Comparison of ENCODE assay signal across 1 cellular context in genomic region chr10:119253433-119254174, GRCh38.
TF ChIP-seq lines count a peak whose summit lies in the region.

No MANE protein-coding gene starts in this region.

TF ChIP-seq in HepG2, 621 proteins besides CTCF, POLR2A, EP300 and RAD21 (continued from another document and continues in another):
- TF ChIP-seq ZHX2 (IDR thresholded peaks at IDR 0.05; ENCODE audit: low read depth) (no peak), ZHX2 (CRISPR knock-in tag; IDR thresholded peaks at IDR 0.05; ENCODE audit: borderline replicate concordance) (no peak), ZHX1 (CRISPR knock-in tag; IDR thresholded peaks at IDR 0.05; ENCODE audit: low read depth) (no peak), NFKB2 (CRISPR knock-in tag; IDR thresholded peaks at IDR 0.05; ENCODE audit: borderline replicate concordance) (peak; percentile 70; the same call in 1 of the 2 replicates), SOX6 (IDR thresholded peaks at IDR 0.05) (no peak), SOX6 (CRISPR knock-in tag; IDR thresholded peaks at IDR 0.05) (peak; percentile 87), POLR2AphosphoS2 (IDR thresholded peaks at IDR 0.05; ENCODE audit: low read depth, low read length) (no peak), ZBTB10 (CRISPR knock-in tag; IDR thresholded peaks at IDR 0.05; ENCODE audit: borderline replicate concordance) (0 out of 2 replicates have a peak, but pooled peaks have one; percentile 16), IKZF4 (CRISPR knock-in tag; IDR thresholded peaks at IDR 0.05; ENCODE audit: borderline replicate concordance, low read depth, not compliant biosample characterization) (no peak), DNMT3B (CRISPR knock-in tag; conservative IDR thresholded peaks at IDR 0.05) (no peak; the same call in 1 of the 2 replicates), ZEB1 (IDR thresholded peaks at IDR 0.05; ENCODE audit: insufficient replicate concordance, low read depth) (no peak), ZNF350 (CRISPR knock-in tag; IDR thresholded peaks at IDR 0.05; ENCODE audit: borderline replicate concordance, low read depth) (peak; percentile 70; the same call in 1 of the 2 replicates), KDM3A (CRISPR knock-in tag; IDR thresholded peaks at IDR 0.05; ENCODE audit: low read depth) (no peak), JUNB (CRISPR knock-in tag; IDR thresholded peaks at IDR 0.05; ENCODE audit: borderline replicate concordance) (peak; percentile 57; the same call in 1 of the 2 replicates), TSC22D2 (CRISPR knock-in tag; IDR thresholded peaks at IDR 0.05; ENCODE audit: borderline replicate concordance) (no peak), ZNF12 (CRISPR knock-in tag; IDR thresholded peaks at IDR 0.05) (peak; percentile 45; the same call in 1 of the 2 replicates), ZC3H4 (CRISPR knock-in tag; IDR thresholded peaks at IDR 0.05; ENCODE audit: borderline replicate concordance) (no peak), ZNF260 (CRISPR knock-in tag; IDR thresholded peaks at IDR 0.05; ENCODE audit: borderline replicate concordance, low read depth) (no peak), ZNF841 (CRISPR knock-in tag; IDR thresholded peaks at IDR 0.05; ENCODE audit: borderline replicate concordance) (no peak), HNRNPUL1 (IDR thresholded peaks at IDR 0.05; ENCODE audit: low read depth, low read length) (no peak), TEAD2 (CRISPR knock-in tag; IDR thresholded peaks at IDR 0.05) (no peak), MEIS1 (CRISPR knock-in tag; IDR thresholded peaks at IDR 0.05; ENCODE audit: borderline replicate concordance) (peak; percentile 50; the same call in 1 of the 2 replicates), GZF1 (CRISPR knock-in tag; IDR thresholded peaks at IDR 0.05) (no peak), DNMT1 (CRISPR knock-in tag; IDR thresholded peaks at IDR 0.05) (no peak), TCF7L2 (IDR thresholded peaks at IDR 0.05; ENCODE audit: low read depth, low read length) (no peak), MTF2 (CRISPR knock-in tag; IDR thresholded peaks at IDR 0.05; ENCODE audit: borderline replicate concordance) (no peak), JUND (CRISPR knock-in tag; IDR thresholded peaks at IDR 0.05) (peak; percentile 96), ATF4 (CRISPR knock-in tag; IDR thresholded peaks at IDR 0.05) (peak in 1 of 2 experiments; percentile 62; a peak in 2 of 4 replicates), KDM2A (CRISPR knock-in tag; IDR thresholded peaks at IDR 0.05; ENCODE audit: borderline replicate concordance, low read depth) (no peak), HBP1 (CRISPR knock-in tag; IDR thresholded peaks at IDR 0.05; ENCODE audit: low read depth) (no peak), TMF1 (CRISPR knock-in tag; IDR thresholded peaks at IDR 0.05; ENCODE audit: low read depth) (no peak), ZNF670 (CRISPR knock-in tag; IDR thresholded peaks at IDR 0.05; ENCODE audit: borderline replicate concordance) (no peak), ZNF616 (CRISPR knock-in tag; IDR thresholded peaks at IDR 0.05; ENCODE audit: low read depth) (no peak), SNAPC2 (CRISPR knock-in tag; IDR thresholded peaks at IDR 0.05) (0 out of 2 replicates have a peak, but pooled peaks have one; percentile 21), RBM39 (IDR thresholded peaks at IDR 0.05; ENCODE audit: low read depth, low read length, poor library complexity, severe bottlenecking) (no peak), JUN (CRISPR knock-in tag; IDR thresholded peaks at IDR 0.05) (peak; percentile 99), ZNF547 (CRISPR knock-in tag; IDR thresholded peaks at IDR 0.05) (no peak), ZBTB34 (CRISPR knock-in tag; IDR thresholded peaks at IDR 0.05) (no peak), MIER3 (CRISPR knock-in tag; IDR thresholded peaks at IDR 0.05; ENCODE audit: borderline replicate concordance) (peak; percentile 65; the same call in 1 of the 2 replicates)
- TF ChIP-seq, protein P1, sequence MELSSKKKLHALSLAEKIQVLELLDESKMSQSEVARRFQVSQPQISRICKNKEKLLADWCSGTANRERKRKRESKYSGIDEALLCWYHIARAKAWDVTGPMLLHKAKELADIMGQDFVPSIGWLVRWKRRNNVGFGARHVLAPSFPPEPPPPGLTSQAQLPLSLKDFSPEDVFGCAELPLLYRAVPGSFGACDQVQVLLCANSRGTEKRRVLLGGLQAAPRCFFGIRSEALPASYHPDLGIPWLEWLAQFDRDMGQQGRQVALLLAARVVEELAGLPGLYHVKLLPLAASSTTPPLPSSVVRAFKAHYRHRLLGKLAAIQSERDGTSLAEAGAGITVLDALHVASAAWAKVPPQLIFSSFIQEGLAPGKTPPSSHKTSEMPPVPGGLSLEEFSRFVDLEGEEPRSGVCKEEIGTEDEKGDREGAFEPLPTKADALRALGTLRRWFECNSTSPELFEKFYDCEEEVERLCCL (CRISPR knock-in tag; IDR thresholded peaks at IDR 0.05; ENCODE audit: borderline replicate concordance): no peak
- TF ChIP-seq, protein P2, sequence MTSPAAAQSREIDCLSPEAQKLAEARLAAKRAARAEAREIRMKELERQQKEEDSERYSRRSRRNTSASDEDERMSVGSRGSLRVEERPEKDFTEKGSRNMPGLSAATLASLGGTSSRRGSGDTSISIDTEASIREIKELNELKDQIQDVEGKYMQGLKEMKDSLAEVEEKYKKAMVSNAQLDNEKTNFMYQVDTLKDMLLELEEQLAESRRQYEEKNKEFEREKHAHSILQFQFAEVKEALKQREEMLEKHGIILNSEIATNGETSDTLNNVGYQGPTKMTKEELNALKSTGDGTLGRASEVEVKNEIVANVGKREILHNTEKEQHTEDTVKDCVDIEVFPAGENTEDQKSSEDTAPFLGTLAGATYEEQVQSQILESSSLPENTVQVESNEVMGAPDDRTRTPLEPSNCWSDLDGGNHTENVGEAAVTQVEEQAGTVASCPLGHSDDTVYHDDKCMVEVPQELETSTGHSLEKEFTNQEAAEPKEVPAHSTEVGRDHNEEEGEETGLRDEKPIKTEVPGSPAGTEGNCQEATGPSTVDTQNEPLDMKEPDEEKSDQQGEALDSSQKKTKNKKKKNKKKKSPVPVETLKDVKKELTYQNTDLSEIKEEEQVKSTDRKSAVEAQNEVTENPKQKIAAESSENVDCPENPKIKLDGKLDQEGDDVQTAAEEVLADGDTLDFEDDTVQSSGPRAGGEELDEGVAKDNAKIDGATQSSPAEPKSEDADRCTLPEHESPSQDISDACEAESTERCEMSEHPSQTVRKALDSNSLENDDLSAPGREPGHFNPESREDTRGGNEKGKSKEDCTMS (CRISPR knock-in tag; conservative IDR thresholded peaks at IDR 0.05): no peak
- TF ChIP-seq, protein P3, sequence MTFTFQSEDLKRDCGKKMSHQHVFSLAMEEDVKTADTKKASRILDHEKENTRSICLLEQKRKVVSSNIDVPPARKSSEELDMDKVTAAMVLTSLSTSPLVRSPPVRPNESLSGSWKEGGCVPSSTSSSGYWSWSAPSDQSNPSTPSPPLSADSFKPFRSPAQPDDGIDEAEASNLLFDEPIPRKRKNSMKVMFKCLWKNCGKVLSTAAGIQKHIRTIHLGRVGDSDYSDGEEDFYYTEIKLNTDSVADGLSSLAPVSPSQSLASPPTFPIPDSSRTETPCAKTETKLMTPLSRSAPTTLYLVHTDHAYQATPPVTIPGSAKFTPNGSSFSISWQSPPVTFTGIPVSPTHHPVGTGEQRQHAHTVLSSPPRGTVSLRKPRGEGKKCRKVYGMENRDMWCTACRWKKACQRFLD (CRISPR knock-in tag; IDR thresholded peaks at IDR 0.05; ENCODE audit: borderline replicate concordance): no peak
